ENCODE assay signal across 5 cellular contexts in genomic region chr20:30496656-30497055, GRCh38.
DNase-seq lines count a peak whose midpoint lies in the region; TF ChIP-seq lines count a peak whose summit lies in the region.
"Not testable (repeated sequence)": the region's sequence is repeated elsewhere in the genome, so short reads cannot be mapped to it uniquely, and the experiment has no call there.

No MANE protein-coding gene starts in this region.

- not testable (repeated sequence) for TF ChIP-seq POLR2A in esophagus muscularis mucosa (IDR thresholded peaks at IDR 0.05; ENCODE audit: low read depth); spleen (IDR thresholded peaks at IDR 0.05)

- not testable (repeated sequence) for H2AFZ ChIP-seq in PC-9

- not testable (repeated sequence) for H3K36me3 Mint-ChIP-seq in HFFc6 (ENCODE audit: low read depth)

- not testable (repeated sequence) for H3K9me2 ChIP-seq in PC-9 (ENCODE audit: insufficient read depth)

- H3K27me3 ChIP-seq in PC-9 (ENCODE audit: insufficient read depth, low read depth) (peaks cover 22% of the 10 kb centered on the region), esophagus muscularis mucosa (peaks cover 0 to 41% (median 0%) of the 10 kb centered on the region in 4 donors), spleen (replicated peaks in 1 of 7) (peaks cover 0 to 33% (median 0%) of the 10 kb centered on the region in 7 donors)
- H3K27me3 ChIP-seq in right atrium auricular region = not testable (repeated sequence)

- not testable (repeated sequence) for H3K79me2 ChIP-seq in PC-9 (ENCODE audit: low read depth)

- intact Hi-C loops in PC-9 (cut with micrococcal nuclease; ENCODE audit: unreplicated experiment); esophagus muscularis mucosa (cut with DNase I); spleen (cut with DNase I; ENCODE audit: low total_unique reads): not testable (repeated sequence)

- H3K9me3 Mint-ChIP-seq in HFFc6 = not testable (repeated sequence)

- H3K4me1 ChIP-seq in PC-9 (replicated peaks; ENCODE audit: insufficient read depth); right atrium auricular region; spleen: not testable (repeated sequence)
- peaks cover 0 to 13% (median 5%) of the 10 kb centered on the region in 4 donors for H3K4me1 ChIP-seq in esophagus muscularis mucosa

- not testable (repeated sequence) for TF ChIP-seq EP300 in esophagus muscularis mucosa (IDR thresholded peaks at IDR 0.05)

- H4K20me1 ChIP-seq in PC-9 (ENCODE audit: insufficient read depth) = not testable (repeated sequence)

- H3K36me3 ChIP-seq in PC-9 (ENCODE audit: low read depth); esophagus muscularis mucosa; right atrium auricular region; spleen: not testable (repeated sequence)

- H3K27ac Mint-ChIP-seq in HFFc6 = not testable (repeated sequence)

- DNase-seq in HFFc6, PC-9: not testable (repeated sequence)
- peak; percentile 66 for DNase-seq in esophagus muscularis mucosa (ENCODE audit: extremely low spot score)
- peak; percentile 53 for DNase-seq in right atrium auricular region (ENCODE audit: low spot score)
- peak; percentile 10 for DNase-seq in spleen

- H3K4me3 ChIP-seq in PC-9 = peak overlapping the region; percentile 18; the same call in 1 of the 2 replicates
- H3K4me3 ChIP-seq in esophagus muscularis mucosa, right atrium auricular region, spleen: not testable (repeated sequence)

- not testable (repeated sequence) for BruUV-seq in PC-9 (replicated peaks; lab: Mats Ljungman, UMichigan)

- CTCF ChIA-PET in PC-9 (lab: Charles Lee) = not testable (repeated sequence)

- H3F3A ChIP-seq in PC-9 (ENCODE audit: insufficient read depth, low read depth) = not testable (repeated sequence)

- peak overlapping the region; percentile 48; the same call in 1 of the 2 replicates for H3K4me3 Mint-ChIP-seq in HFFc6

- not testable (repeated sequence) for TF ChIP-seq CTCF in HFFc6 (IDR thresholded peaks at IDR 0.05); PC-9 (conservative IDR thresholded peaks at IDR 0.05); esophagus muscularis mucosa (IDR thresholded peaks at IDR 0.05); right atrium auricular region (IDR thresholded peaks at IDR 0.05); spleen (IDR thresholded peaks at IDR 0.05 in 8 of 11, conservative IDR thresholded peaks at IDR 0.05 in 3 of 11)

- peak overlapping the region; percentile 27 for H3K4me2 ChIP-seq in PC-9

- POLR2A ChIA-PET in PC-9 (lab: Charles Lee; ENCODE audit: unreplicated experiment) = not testable (repeated sequence)

- H3K27me3 Mint-ChIP-seq in HFFc6 (ENCODE audit: insufficient read depth) = not testable (repeated sequence)

- H3K9me3 ChIP-seq in PC-9 (ENCODE audit: insufficient read depth, low read depth); esophagus muscularis mucosa; right atrium auricular region: not testable (repeated sequence)
- peaks cover 0 to 25% (median 0%) of the 10 kb centered on the region in 8 donors for H3K9me3 ChIP-seq in spleen

- not testable (repeated sequence) for H3K27ac ChIP-seq in PC-9; esophagus muscularis mucosa (replicated peaks in 1 of 4); right atrium auricular region; spleen

- not testable (repeated sequence) for H3K4me1 Mint-ChIP-seq in HFFc6 (ENCODE audit: low read depth)

- 89% methylated on average over 16 of the region's 16 CpGs for WGBS in esophagus muscularis mucosa
- WGBS in spleen, 5 donors = 81 to 89% (median 85%) methylated on average over 16 of the region's 16 CpGs
